ENCODE assay signal across 9 cellular contexts in genomic region chr15:64775551-64776401, GRCh38. TPM values are rescaled to one million over a fixed set of nuclear protein-coding genes. Genes with fewer than 3 reads are reported as not detected.
DNase-seq lines count a peak whose midpoint lies in the region; ATAC-seq, FAIRE-seq and TF ChIP-seq lines count a peak whose summit lies in the region.
"Had no signal": no experiment of that assay in that cellular context is flagged by ENCODE, and none has a peak within 500 bp of the region (broad histone marks: within the 10 kb centered on the region; RNA-seq: fewer than 3 reads in every experiment).

Gene RBPMS2, minus strand, starts transcription at chr15:64775589. Its CDS starts 270 bp downstream, at chr15:64775319.

- WGBS in K562 (ENCODE audit: insufficient coverage, low coverage, missing lambda C conversion rate): 24% methylated on average over 15 of the region's 90 CpGs
- WGBS in right lobe of liver (ENCODE audit: insufficient coverage, low coverage, low lambda C conversion rate, missing lambda C conversion rate): 9% methylated on average over 16 of the region's 90 CpGs

- no peak for TF ChIP-seq EP300 in K562 (IDR thresholded peaks at IDR 0.05; ENCODE audit: low read length)

- no peak; the same call in 2 of the 3 replicates for ATAC-seq in K562
- ATAC-seq in right lobe of liver: peak; percentile 57 to 65 (median 64)
- ATAC-seq in HG03095 (IDR thresholded peaks at IDR 0.05; ENCODE audit: unreplicated experiment): no peak

- no TSS peak for BruUV-seq in K562 (replicated peaks; lab: Mats Ljungman, UMichigan)

- no peak for DNase-seq in AG10803 (ENCODE audit: low read depth)
- peak; percentile 48 for DNase-seq in HTR-8/SVneo (ENCODE audit: insufficient read length, low spot score)
- DNase-seq in K562 (ENCODE audit: extremely low read depth in 1 of 4, low spot score in 3 of 4): peak in 2 of 4 experiments; percentile 69 to 72
- DNase-seq in right lobe of liver: peak; percentile 51 to 62 (median 60)
- peak in 1 of 2 donors; percentile 36 for DNase-seq in tibial artery
- DNase-seq in stimulated activated naive CD4-positive, alpha-beta T cell (lab: John Stamatoyannopoulos, UW): no peak
- DNase-seq in NCI-H1930 (lab: John Stamatoyannopoulos, UW): no peak

- H3K27me3 ChIP-seq in K562 (ENCODE audit: control insufficient read depth in 2 of 2, insufficient read depth in 2 of 2, low read length in 2 of 2) (peaks cover 8 to 43% of the 10 kb centered on the region in 2 experiments; a peak in 4 of 5 replicates), right lobe of liver (no peaks in the 10 kb centered on the region), tibial artery (no peaks in the 10 kb centered on the region)

- H3K4me2 ChIP-seq in K562 (ENCODE audit: insufficient read depth, low read length): no peak within 1 kb of the TSS

- H3K9me3 ChIP-seq in K562 (replicated peaks; ENCODE audit: control insufficient read depth, insufficient read depth, low read depth, low read length): no peaks in the 10 kb centered on the region
- H3K9me3 ChIP-seq in right lobe of liver: no peaks in the 10 kb centered on the region
- no peaks in the 10 kb centered on the region for H3K9me3 ChIP-seq in tibial artery

- in situ Hi-C loops in K562 (cut with MboI): no loop called here

- CTCF ChIA-PET in K562 (lab: Yijun Ruan, JAX; ENCODE audit: low intra/inter-chr PET ratio): no interaction called here

- TF ChIP-seq POLR2A in K562 (conservative IDR thresholded peaks at IDR 0.05) (no peak), right lobe of liver (IDR thresholded peaks at IDR 0.05) (no peak)

- H3K27ac ChIP-seq in K562 (ENCODE audit: extremely low read depth, low read depth, low read length) (no peak within 1 kb of the TSS; the same call in 1 of the 3 replicates), right lobe of liver (peak within 1 kb of the TSS in 1 of 3 donors; percentile 53), tibial artery (peak within 1 kb of the TSS; percentile 88 to 96)

- no peak within 1 kb of the TSS for H2AFZ ChIP-seq in K562 (ENCODE audit: low read depth, low read length)

- TF ChIP-seq RAD21 in K562 (CRISPR knock-in tag; conservative IDR thresholded peaks at IDR 0.05 in 1 of 2, IDR thresholded peaks at IDR 0.05 in 1 of 2): no peak

- H3K36me3 ChIP-seq in K562 (ENCODE audit: control insufficient read depth, insufficient read depth, low read length) (no peaks in the 10 kb centered on the region), right lobe of liver (no peaks in the 10 kb centered on the region), tibial artery (no peaks in the 10 kb centered on the region)

- H3K4me3 ChIP-seq in AG10803 (ENCODE audit: low read length) (peak within 1 kb of the TSS; percentile 36), K562 (peak within 1 kb of the TSS; percentile 31), right lobe of liver (peak within 1 kb of the TSS; percentile 54 to 73 (median 55)), tibial artery (peak within 1 kb of the TSS; percentile 75 to 76)

- TF ChIP-seq CTCF in AG10803 (conservative IDR thresholded peaks at IDR 0.05; ENCODE audit: low read length) (no peak), K562 (IDR thresholded peaks at IDR 0.05 in 2 of 3, conservative IDR thresholded peaks at IDR 0.05 in 1 of 3; ENCODE audit: insufficient read depth in 2 of 3, low read depth in 1 of 3, low read length in 3 of 3) (no peak), right lobe of liver (IDR thresholded peaks at IDR 0.05) (no peak), tibial artery (IDR thresholded peaks at IDR 0.05) (no peak)

- peaks cover 8 to 29% of the 10 kb centered on the region in 2 experiments for H3K4me1 ChIP-seq in K562 (replicated peaks in 1 of 2; ENCODE audit: control insufficient read depth in 2 of 2, insufficient read depth in 2 of 2, low read length in 2 of 2)
- H3K4me1 ChIP-seq in right lobe of liver: peaks cover 0 to 7% (median 3%) of the 10 kb centered on the region in 4 donors
- peaks cover 0 to 41% (median 8%) of the 10 kb centered on the region in 4 donors for H3K4me1 ChIP-seq in tibial artery

- FAIRE-seq in HTR-8/SVneo (lab: Jason Lieb, UNC) (no peak), K562 (lab: Jason Lieb, UNC) (no peak)
- FAIRE-seq: islet of Langerhans had no signal

- H3K79me2 ChIP-seq in K562 (ENCODE audit: control insufficient read depth, insufficient read depth, low read length): no peaks in the 10 kb centered on the region

- H4K20me1 ChIP-seq in K562 (replicated peaks; ENCODE audit: control insufficient read depth, insufficient read depth, low read length): peaks cover 6% of the 10 kb centered on the region; the same call in 1 of the 2 replicates

- POLR2A ChIA-PET in K562 (lab: Yijun Ruan, JAX): interaction anchor here (0.6 kb wide), 1 partner anchor 60 kb away, joined by 3 read pairs; no protein-coding TSS in a partner anchor

- intact Hi-C loops in K562 (cut with micrococcal nuclease) (no loop called here), right lobe of liver (cut with DNase I) (no loop called here), tibial artery (cut with DNase I; ENCODE audit: low total_unique reads) (loop anchor here (2.0 kb wide), 1 partner anchor 33 kb away; no protein-coding TSS in a partner anchor)

- no peaks in the 10 kb centered on the region for H3K9me1 ChIP-seq in K562 (ENCODE audit: control insufficient read depth, insufficient read depth, low read length)

- H3K9ac ChIP-seq in K562 (ENCODE audit: insufficient read depth in 1 of 2, low read depth in 2 of 2, low read length in 2 of 2): peak within 1 kb of the TSS in 1 of 2 experiments; percentile 68; a peak in 2 of 4 replicates

TF ChIP-seq in K562, 482 proteins besides CTCF, POLR2A, EP300 and RAD21:
- TF ChIP-seq NFXL1 (CRISPR knock-in tag; IDR thresholded peaks at IDR 0.05): no peak
- TF ChIP-seq ZBTB7A (IDR thresholded peaks at IDR 0.05; ENCODE audit: borderline replicate concordance, control insufficient read depth, low read depth, low read length): peak; percentile 2; the same call in 1 of the 2 replicates
- no peak for TF ChIP-seq CBX5 (IDR thresholded peaks at IDR 0.05; ENCODE audit: borderline replicate concordance, low read depth)
- peak; percentile 8 for TF ChIP-seq RBBP5 (IDR thresholded peaks at IDR 0.05; ENCODE audit: borderline replicate concordance, insufficient read depth, low read length, poor library complexity, severe bottlenecking)
- no peak for TF ChIP-seq TSC22D4 (tag; IDR thresholded peaks at IDR 0.05)
TF ChIP-seq in K562: peak in this region for 2.

RNA-seq across cellular contexts. Expression of gene RBPMS2, which starts in this region (rescaled TPM):
- total RNA-seq in K562 (2011; cell fraction: chromatin; rRNA removed; ENCODE audit: low replicate concordance): 0.93 and 1.2 TPM in 2 replicates
- total RNA-seq in K562 (2011; cell fraction: nucleolus; rRNA removed): 0.53 and 1.2 TPM in 2 replicates
- total RNA-seq in K562 (2011; cell fraction: nucleoplasm; rRNA removed): 0.66 and 2.4 TPM in 2 replicates
- 0.23 and 0.29 TPM in 2 replicates for total RNA-seq in K562 (2014; rRNA removed)
- 0.11 and 0.16 TPM in 2 replicates for total RNA-seq in K562 (2014; rRNA removed; fragmentation: Illumina TruSeq; extraction: Trizol)
- total RNA-seq in K562 (2015; rRNA removed; fragmentation: Illumina TruSeq; extraction: Trizol): 0.08 TPM in 1 of 2 replicates, not detected in the other
- 2.6 and 2.7 TPM in 2 replicates for total RNA-seq in K562 (2021)
- polyA plus RNA-seq in K562 (2011; rRNA removed): 0.36 and 1.4 TPM in 2 replicates
- 0.83 and 1.5 TPM in 2 replicates for polyA plus RNA-seq in K562 (2011; cell fraction: cytosol; rRNA removed)
- polyA plus RNA-seq in K562 (2011; cell fraction: nucleus; rRNA removed): 1.00 and 1.8 TPM in 2 replicates
- polyA plus RNA-seq in K562 (2012): 1.4 and 3.2 TPM in 2 replicates
- polyA plus RNA-seq in K562 (2014; fragmentation: Illumina TruSeq; extraction: Trizol): 2.4 and 3.0 TPM in 2 replicates
- polyA plus RNA-seq in K562 (2014; fragmentation: Nextera tagmentation; extraction: Ambion mirVana): under 1 TPM; 0.28 to 0.38 TPM
- polyA plus RNA-seq in K562 (2014; rRNA removed): 0.61 and 1.8 TPM in 2 replicates
- polyA minus RNA-seq in K562 (2011; rRNA and poly(A)+ RNA removed): 0.42 and 0.77 TPM in 2 replicates
- polyA minus RNA-seq in K562 (2011; cell fraction: cytosol; rRNA and poly(A)+ RNA removed): 1.3 and 1.4 TPM in 2 replicates
- 0.27 and 0.44 TPM in 2 replicates for polyA minus RNA-seq in K562 (2011; cell fraction: nucleus; rRNA and poly(A)+ RNA removed)
- 10 to 100 TPM in 1 of 6 experiments, 1 to 10 TPM in 5; 2.5 to 13.6 (median 6.1) TPM for total RNA-seq in right lobe of liver

Comparison
In these comparisons a context has a peak if more than half of its experiments do, and no peak if none do; other contexts are left out.
1. DNase-seq: peak in HTR-8/SVneo (single experiment) and right lobe of liver (3 of 3); none in AG10803 (single experiment), stimulated activated naive CD4-positive, alpha-beta T cell (0 of 6) and NCI-H1930 (0 of 2).
2. ATAC-seq: peak in right lobe of liver (4 of 4); none in K562 (single experiment) and HG03095 (single experiment).
3. Peak in every context shown above with its lines, with median percentiles within 50 percentile points of each other: H3K4me3 ChIP-seq.